In the genomic region with DNA sequence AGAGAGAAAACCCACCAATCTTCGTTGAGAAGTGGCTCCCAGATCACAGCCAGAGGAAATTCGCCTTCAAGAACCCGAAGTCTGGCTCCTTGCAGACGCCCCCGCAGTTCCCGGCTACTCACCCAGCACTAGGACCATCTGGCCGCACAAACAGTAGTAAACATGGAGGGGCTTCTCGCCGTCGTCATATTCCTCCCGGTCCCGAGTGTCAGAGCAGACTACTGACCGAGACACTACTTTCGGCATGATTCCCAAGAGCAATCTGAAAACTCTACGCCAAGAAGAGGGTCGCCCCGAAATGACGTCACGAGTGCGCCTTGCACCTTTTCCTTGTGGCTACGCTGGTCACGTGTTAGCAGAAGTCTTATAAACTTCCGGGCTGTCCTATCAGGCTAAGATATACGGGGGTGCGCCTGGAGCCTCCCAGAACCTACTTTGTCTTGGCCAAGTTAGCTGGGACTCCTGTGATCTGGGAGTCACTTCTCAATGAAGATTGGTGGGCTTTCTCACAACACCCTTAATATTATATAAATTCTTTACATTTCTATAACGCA, we compare ENCODE assay signal across 8 cellular contexts. TPM values are rescaled to one million over a fixed set of nuclear protein-coding genes. Genes with fewer than 3 reads are reported as not detected.
DNase-seq lines count a peak whose midpoint lies in the region; ATAC-seq and TF ChIP-seq lines count a peak whose summit lies in the region.

TSS of gene STEEP1 (minus strand) at position 300 of the 554 bp plus-strand sequence. CDS start at position 246, 54 bp downstream.

- peak within 1 kb of the TSS; percentile 83 to 91 for H3K27ac Mint-ChIP-seq in T-cell

- no peak for TF ChIP-seq POLR2A in heart left ventricle (IDR thresholded peaks at IDR 0.05)
- peak; percentile 48 for TF ChIP-seq POLR2A in transverse colon (IDR thresholded peaks at IDR 0.05)

- TF ChIP-seq CTCF in GM12865 (IDR thresholded peaks at IDR 0.05; ENCODE audit: insufficient read depth, low read depth, low read length, missing control alignments) (no peak), heart left ventricle (IDR thresholded peaks at IDR 0.05) (no peak), transverse colon (IDR thresholded peaks at IDR 0.05) (no peak)

- ATAC-seq in HG02840 (IDR thresholded peaks at IDR 0.05; ENCODE audit: low FRiP score, unreplicated experiment) (peak; percentile 93), T-cell (replicated peaks in 1 of 4) (peak; percentile 87 to 97 (median 94)), heart left ventricle (peak; percentile 95 to 99 (median 97))

- H3K27me3 ChIP-seq in adipocyte (replicated peaks; ENCODE audit: control insufficient read depth, insufficient read depth, low read length): no peaks in the 10 kb centered on the region
- no peaks in the 10 kb centered on the region for H3K27me3 ChIP-seq in heart left ventricle
- H3K27me3 ChIP-seq in transverse colon: no peaks in the 10 kb centered on the region

- DNase-seq in GM12865 (ENCODE audit: low read depth): peak; percentile 91
- DNase-seq in NCI-H146 (lab: John Stamatoyannopoulos, UW): peak; percentile 90
- peak; percentile 62 to 90 (median 85) for DNase-seq in T-cell
- peak; percentile 93 for DNase-seq in adipocyte (ENCODE audit: low read depth)
- DNase-seq in heart left ventricle: peak; percentile 87 to 94 (median 90)
- peak; percentile 84 for DNase-seq in pons (ENCODE audit: low spot score)
- peak; percentile 92 for DNase-seq in transverse colon

- POLR2A ChIA-PET in T-cell (lab: Charles Lee): no interaction called here

- peak within 1 kb of the TSS; percentile 93 for H3K4me3 ChIP-seq in GM12865 (ENCODE audit: low read depth, low read length)
- H3K4me3 ChIP-seq in adipocyte (ENCODE audit: low read length): peak within 1 kb of the TSS; percentile 88
- peak within 1 kb of the TSS; percentile 20 to 88 (median 62) for H3K4me3 ChIP-seq in heart left ventricle
- H3K4me3 ChIP-seq in transverse colon: peak within 1 kb of the TSS; percentile 43 to 68 (median 52)

- peaks cover 5% of the 10 kb centered on the region for H3K36me3 ChIP-seq in adipocyte (ENCODE audit: control insufficient read depth, insufficient read depth, low read length, severe bottlenecking)
- H3K36me3 ChIP-seq in heart left ventricle: peaks cover 0 to 5% (median under 1%) of the 10 kb centered on the region in 9 donors
- H3K36me3 ChIP-seq in transverse colon: no peaks in the 10 kb centered on the region

- H3K27me3 Mint-ChIP-seq in T-cell: no peaks in the 10 kb centered on the region

- H3K4me1 Mint-ChIP-seq in T-cell: peaks cover 13 to 25% (median 13%) of the 10 kb centered on the region in 3 donors

- peak within 1 kb of the TSS in 11 of 12 donors; percentile 20 to 79 (median 65) for H3K27ac ChIP-seq in heart left ventricle
- peak within 1 kb of the TSS; percentile 64 to 84 (median 81) for H3K27ac ChIP-seq in transverse colon

- peaks cover 4% of the 10 kb centered on the region for H3K36me3 Mint-ChIP-seq in T-cell

- WGBS in heart left ventricle, 4 donors: 1 to 47% (median 17%) methylated on average over 23 to 26 of the region's 26 CpGs
- WGBS in transverse colon (ENCODE audit: low coverage in 1 of 2), 2 donors: 17 to 45% methylated on average over 1 to 26 of the region's 26 CpGs

- TF ChIP-seq EP300 in transverse colon (IDR thresholded peaks at IDR 0.05; ENCODE audit: low read depth): no peak

- peak within 1 kb of the TSS; percentile 92 for H3K9ac ChIP-seq in adipocyte (ENCODE audit: low read length)

- CTCF ChIA-PET in T-cell (lab: Charles Lee): no interaction called here

- peak within 1 kb of the TSS; percentile 82 to 94 (median 91) for H3K4me3 Mint-ChIP-seq in T-cell

- in situ Hi-C loops in transverse colon (cut with MboI; ENCODE audit: low pct_ligation_motif_present in 1 of 4, low pct_unique_long_range_greater_than_20kb in 1 of 4, low sequenced_read_pairs in 3 of 4): no loop called here

- H3K9me3 ChIP-seq in adipocyte (ENCODE audit: control insufficient read depth, low read length): no peaks in the 10 kb centered on the region
- no peaks in the 10 kb centered on the region for H3K9me3 ChIP-seq in heart left ventricle
- no peaks in the 10 kb centered on the region for H3K9me3 ChIP-seq in transverse colon

- intact Hi-C loops in heart left ventricle (cut with DNase I) (loop anchor here in 2 of 10 donors (1.0 kb wide), 1 partner anchor 9 kb away; the partner anchor contains the start of gene UBE2A (in 2 of the 2)), transverse colon (cut with DNase I; ENCODE audit: low total_unique reads) (no loop called here)

- H3K9me3 Mint-ChIP-seq in T-cell: no peaks in the 10 kb centered on the region

- H3K4me1 ChIP-seq in adipocyte (ENCODE audit: control insufficient read depth, insufficient read depth, low read length): no peaks in the 10 kb centered on the region
- H3K4me1 ChIP-seq in heart left ventricle: peaks cover 0 to 8% (median 1%) of the 10 kb centered on the region in 12 donors
- peaks cover 0 to 9% (median 2%) of the 10 kb centered on the region in 4 donors for H3K4me1 ChIP-seq in transverse colon

RNA-seq across cellular contexts. Expression of gene STEEP1, which starts in this region (rescaled TPM):
- total RNA-seq in T-cell: 10 to 100 TPM; 19.3 to 25.0 (median 21.4) TPM
- 10 to 100 TPM in 8 of 9 donors, 1 to 10 TPM in 1; 9.7 to 21.7 (median 16.7) TPM for total RNA-seq in heart left ventricle
- polyA plus RNA-seq in heart left ventricle: 10 to 100 TPM in 1 of 2 donors, 1 to 10 TPM in 1; 5.4 to 20.0 TPM
- 10 to 100 TPM; 26.9 to 59.5 (median 32.4) TPM for total RNA-seq in transverse colon

Comparison
In these comparisons a context has a peak if more than half of its experiments do, and no peak if none do; other contexts are left out.
1. Peak in every context shown above with its lines: DNase-seq, ATAC-seq, H3K4me3 ChIP-seq and H3K27ac ChIP-seq.